14 cellular contexts compared by ENCODE assay signal in genomic region chr1:183449223-183449770, GRCh38. TPM values are rescaled to one million over a fixed set of nuclear protein-coding genes. Genes with fewer than 3 reads are reported as not detected.
DNase-seq lines count a peak whose midpoint lies in the region; ATAC-seq, FAIRE-seq and TF ChIP-seq lines count a peak whose summit lies in the region.
"Had no signal": no experiment of that assay in that cellular context is flagged by ENCODE, and none has a peak within 500 bp of the region (broad histone marks: within the 10 kb centered on the region; RNA-seq: fewer than 3 reads in every experiment).

No MANE protein-coding gene starts in this region.

- H3K9ac ChIP-seq in HepG2 (ENCODE audit: insufficient read depth, low read depth, low read length) (no peak overlapping the region), K562 (ENCODE audit: insufficient read depth in 1 of 2, low read depth in 2 of 2, low read length in 2 of 2) (no peak overlapping the region), neuronal stem cell (ENCODE audit: low read depth, low read length, poor library complexity) (no peak overlapping the region), SK-N-SH (no peak overlapping the region)
- H3K9ac ChIP-seq: BLaER1 had no signal

- DNase-seq in HepG2 (ENCODE audit: low spot score) (no peak), right lobe of liver (no peak), K562 (ENCODE audit: extremely low read depth in 1 of 4, low spot score in 3 of 4) (no peak), neuronal stem cell (ENCODE audit: low spot score) (no peak), SK-N-SH (no peak), caudate nucleus (lab: John Stamatoyannopoulos, UW) (no peak)
- DNase-seq: CD4-positive, alpha-beta memory T cell; DMS79 treated with DMSO at 0.1 percent for 48 hours; GF-D8 had no signal

- POLR2A ChIA-PET in HepG2 (lab: Yijun Ruan, JAX), result no interaction called here
- POLR2A ChIA-PET in K562 (lab: Yijun Ruan, JAX), result interaction anchor here (1.0 kb wide), 1 partner anchor 188 kb away, joined by 4 read pairs; no protein-coding TSS in a partner anchor
- POLR2A ChIA-PET in SK-N-SH (lab: Yijun Ruan, JAX), result no interaction called here

- CTCF ChIA-PET in HepG2 (lab: Yijun Ruan, JAX; ENCODE audit: low intra/inter-chr PET ratio, low total read pairs) (no interaction called here), K562 (lab: Yijun Ruan, JAX; ENCODE audit: low intra/inter-chr PET ratio) (no interaction called here), SK-N-SH (lab: Yijun Ruan, JAX) (no interaction called here)

- H3K14ac ChIP-seq in neuronal stem cell (ENCODE audit: low read length), result no peak overlapping the region

- no peak overlapping the region for H2BK120ac ChIP-seq in neuronal stem cell (ENCODE audit: low read depth, low read length)

- H2AFZ ChIP-seq in HepG2 (ENCODE audit: low read length), result no peak overlapping the region
- H2AFZ ChIP-seq in K562 (ENCODE audit: low read depth, low read length), result peak overlapping the region; percentile 75
- H2AFZ ChIP-seq in neuronal stem cell (ENCODE audit: low read length), result no peak overlapping the region
- H2AFZ ChIP-seq in SK-N-SH (ENCODE audit: low read depth), result no peak overlapping the region

- no peak overlapping the region for H3K18ac ChIP-seq in neuronal stem cell (ENCODE audit: low read length)

- no peak for ATAC-seq in HepG2
- no peak for ATAC-seq in right lobe of liver
- ATAC-seq in K562, result peak; percentile 52
- ATAC-seq in HG03280 (IDR thresholded peaks at IDR 0.05; ENCODE audit: unreplicated experiment), result no peak
- ATAC-seq: A549, GM12878 had no signal

- H3K27me3 ChIP-seq in HepG2 (ENCODE audit: control insufficient read depth in 1 of 2, insufficient read depth in 2 of 2, low read length in 2 of 2) (no peaks in the 10 kb centered on the region), right lobe of liver (no peaks in the 10 kb centered on the region), K562 (ENCODE audit: control insufficient read depth in 2 of 2, insufficient read depth in 2 of 2, low read length in 2 of 2) (peaks cover 0 to under 1% of the 10 kb centered on the region in 2 experiments; a peak in 1 of 5 replicates), neuronal stem cell (ENCODE audit: control insufficient read depth in 3 of 3, insufficient read depth in 3 of 3, low read depth in 1 of 3, low read length in 3 of 3) (no peaks in the 10 kb centered on the region), SK-N-SH (ENCODE audit: insufficient read depth) (no peaks in the 10 kb centered on the region)
- H3K27me3 ChIP-seq: BLaER1 had no signal

- H3K27ac ChIP-seq in HepG2 (ENCODE audit: extremely low read length, insufficient read depth, low read length) (no peak overlapping the region), right lobe of liver (no peak overlapping the region), K562 (ENCODE audit: extremely low read depth, low read depth, low read length) (no peak overlapping the region), neuronal stem cell (replicated peaks; ENCODE audit: low read length) (no peak overlapping the region), SK-N-SH (ENCODE audit: low read depth in 2 of 2, low read length in 1 of 2) (no peak overlapping the region), caudate nucleus (ENCODE audit: low read depth, low read length) (no peak overlapping the region)
- H3K27ac ChIP-seq: 22Rv1, A549, BLaER1 had no signal

- no peaks in the 10 kb centered on the region for H3K9me1 ChIP-seq in K562 (ENCODE audit: control insufficient read depth, insufficient read depth, low read length)

- 52% methylated on average over 13 of the region's 13 CpGs for WGBS in HepG2 (ENCODE audit: low lambda C conversion rate)
- WGBS in right lobe of liver (ENCODE audit: insufficient coverage, low coverage, low lambda C conversion rate, missing lambda C conversion rate), result 73% methylated on average over 7 of the region's 13 CpGs
- WGBS in K562 (ENCODE audit: insufficient coverage, low coverage, missing lambda C conversion rate), result 31% methylated on average over 13 of the region's 13 CpGs
- WGBS in neuronal stem cell (ENCODE audit: extremely low coverage in 2 of 2, insufficient read length in 2 of 2, insufficient replicate concordance in 1 of 2), 2 donors, result no CpG with 5 or more reads among the region's 13 CpGs
- 79% methylated on average over 13 of the region's 13 CpGs for WGBS in SK-N-SH (ENCODE audit: low lambda C conversion rate)

- H4K20me1 ChIP-seq in HepG2 (ENCODE audit: insufficient read depth, low read length) (no peaks in the 10 kb centered on the region), K562 (replicated peaks; ENCODE audit: control insufficient read depth, insufficient read depth, low read length) (no peaks in the 10 kb centered on the region), SK-N-SH (ENCODE audit: insufficient read depth) (no peaks in the 10 kb centered on the region)
- H4K20me1 ChIP-seq: BLaER1 had no signal

- peak overlapping the region; percentile 20; the same call in 1 of the 2 replicates for H3K4me2 ChIP-seq in HepG2 (ENCODE audit: low read depth, low read length)
- peak overlapping the region; percentile 36 for H3K4me2 ChIP-seq in K562 (ENCODE audit: insufficient read depth, low read length)
- no peak overlapping the region for H3K4me2 ChIP-seq in neuronal stem cell (ENCODE audit: insufficient read depth, low read length, poor library complexity, severe bottlenecking)
- no peak overlapping the region for H3K4me2 ChIP-seq in SK-N-SH
- H3K4me2 ChIP-seq: A549, BLaER1 had no signal

- H3F3A ChIP-seq in SK-N-SH (replicated peaks; ENCODE audit: insufficient read depth), result peaks cover 3% of the 10 kb centered on the region

- no peak overlapping the region for H3K23ac ChIP-seq in neuronal stem cell (ENCODE audit: low read depth, low read length, poor library complexity)

- no peak overlapping the region for H2BK12ac ChIP-seq in neuronal stem cell (ENCODE audit: low read length)

- H3K9me2 ChIP-seq in SK-N-SH, result no peaks in the 10 kb centered on the region

- BruUV-seq in HepG2 (replicated peaks; lab: Mats Ljungman, UMichigan), result no TSS peak
- BruUV-seq in K562 (replicated peaks; lab: Mats Ljungman, UMichigan), result no TSS peak

- TF ChIP-seq CTCF in HepG2 (CRISPR knock-in tag; IDR thresholded peaks at IDR 0.05), result no peak
- no peak for TF ChIP-seq CTCF in right lobe of liver (IDR thresholded peaks at IDR 0.05)
- no peak for TF ChIP-seq CTCF in K562 (IDR thresholded peaks at IDR 0.05 in 2 of 3, conservative IDR thresholded peaks at IDR 0.05 in 1 of 3; ENCODE audit: insufficient read depth in 2 of 3, low read depth in 1 of 3, low read length in 3 of 3)
- TF ChIP-seq CTCF in SK-N-SH (IDR thresholded peaks at IDR 0.05), result no peak

- H3K4me3 ChIP-seq in HepG2 (replicated peaks in 1 of 3; ENCODE audit: insufficient read depth in 1 of 3, low read depth in 2 of 3, low read length in 3 of 3) (no peak overlapping the region), right lobe of liver (no peak overlapping the region), K562 (no peak overlapping the region), neuronal stem cell (ENCODE audit: low read length in 2 of 2) (no peak overlapping the region), SK-N-SH (ENCODE audit: low read depth in 2 of 2, low read length in 1 of 2) (no peak overlapping the region)
- H3K4me3 ChIP-seq: A549, BLaER1, GM12878 had no signal

- H4K91ac ChIP-seq in neuronal stem cell (ENCODE audit: low read depth, low read length, poor library complexity), result no peak overlapping the region

- no peak overlapping the region for H2BK15ac ChIP-seq in neuronal stem cell (ENCODE audit: low read length)

- H3K4ac ChIP-seq in neuronal stem cell (ENCODE audit: low read length), result no peak overlapping the region

- FAIRE-seq in HepG2 (lab: Jason Lieb, UNC) (no peak), K562 (lab: Jason Lieb, UNC) (no peak)
- FAIRE-seq: A549 had no signal

- TF ChIP-seq RAD21 in HepG2 (CRISPR knock-in tag; IDR thresholded peaks at IDR 0.05) (no peak), K562 (CRISPR knock-in tag; conservative IDR thresholded peaks at IDR 0.05 in 1 of 2, IDR thresholded peaks at IDR 0.05 in 1 of 2) (no peak), SK-N-SH (IDR thresholded peaks at IDR 0.05; ENCODE audit: low read length) (no peak)

- H3K79me2 ChIP-seq in HepG2 (ENCODE audit: insufficient read depth, low read length) (no peaks in the 10 kb centered on the region), K562 (ENCODE audit: control insufficient read depth, insufficient read depth, low read length) (no peaks in the 10 kb centered on the region), SK-N-SH (ENCODE audit: insufficient read depth) (no peaks in the 10 kb centered on the region)

- H3K9me3 ChIP-seq in HepG2 (ENCODE audit: low read length), result no peaks in the 10 kb centered on the region
- H3K9me3 ChIP-seq in right lobe of liver, result no peaks in the 10 kb centered on the region
- no peaks in the 10 kb centered on the region for H3K9me3 ChIP-seq in K562 (replicated peaks; ENCODE audit: control insufficient read depth, insufficient read depth, low read depth, low read length)
- no peaks in the 10 kb centered on the region for H3K9me3 ChIP-seq in neuronal stem cell (replicated peaks in 1 of 2; ENCODE audit: control insufficient read depth in 2 of 2, insufficient read depth in 1 of 2, low read depth in 1 of 2, low read length in 2 of 2)
- H3K9me3 ChIP-seq in SK-N-SH, result no peaks in the 10 kb centered on the region
- H3K9me3 ChIP-seq: A549, BLaER1 had no signal

- intact Hi-C loops in HepG2 (cut with micrococcal nuclease; ENCODE audit: unreplicated experiment), result no loop called here
- intact Hi-C loops in right lobe of liver (cut with DNase I), result no loop called here
- intact Hi-C loops in K562 (cut with micrococcal nuclease), result no loop called here

- TF ChIP-seq EP300 in HepG2 (IDR thresholded peaks at IDR 0.05; ENCODE audit: low read depth in 2 of 2, low read length in 2 of 2) (no peak), HepG2 (CRISPR knock-in tag; IDR thresholded peaks at IDR 0.05; ENCODE audit: borderline replicate concordance) (no peak), K562 (IDR thresholded peaks at IDR 0.05; ENCODE audit: low read length) (no peak), SK-N-SH (IDR thresholded peaks at IDR 0.05; ENCODE audit: borderline replicate concordance in 1 of 2, low read depth in 1 of 2, low read length in 1 of 2) (no peak)

- H3K79me1 ChIP-seq in neuronal stem cell (ENCODE audit: low read depth, low read length), result peaks cover 2% of the 10 kb centered on the region

- TF ChIP-seq POLR2A in HepG2 (IDR thresholded peaks at IDR 0.05; ENCODE audit: insufficient read depth in 1 of 2, low read depth in 2 of 2, low read length in 2 of 2) (peak in 1 of 2 experiments; percentile 48; a peak in 1 of 4 replicates), right lobe of liver (IDR thresholded peaks at IDR 0.05) (no peak), K562 (conservative IDR thresholded peaks at IDR 0.05) (no peak)

- H3K36me3 ChIP-seq in HepG2 (replicated peaks in 1 of 2; ENCODE audit: control insufficient read depth in 1 of 2, insufficient read depth in 2 of 2, low read length in 2 of 2), result no peaks in the 10 kb centered on the region
- no peaks in the 10 kb centered on the region for H3K36me3 ChIP-seq in right lobe of liver
- H3K36me3 ChIP-seq in K562 (ENCODE audit: control insufficient read depth, insufficient read depth, low read length), result no peaks in the 10 kb centered on the region
- no peaks in the 10 kb centered on the region for H3K36me3 ChIP-seq in neuronal stem cell (replicated peaks in 1 of 2; ENCODE audit: control insufficient read depth in 2 of 2, insufficient read depth in 2 of 2, low read length in 2 of 2)
- no peaks in the 10 kb centered on the region for H3K36me3 ChIP-seq in SK-N-SH (replicated peaks in 1 of 2; ENCODE audit: control insufficient read depth in 1 of 2, insufficient read depth in 2 of 2, low read length in 1 of 2)
- H3K36me3 ChIP-seq: BLaER1 had no signal

- H3K4me1 ChIP-seq in HepG2 (ENCODE audit: insufficient read depth, low read length), result no peaks in the 10 kb centered on the region
- H3K4me1 ChIP-seq in right lobe of liver, result no peaks in the 10 kb centered on the region
- H3K4me1 ChIP-seq in K562 (replicated peaks in 1 of 2; ENCODE audit: control insufficient read depth in 2 of 2, insufficient read depth in 2 of 2, low read length in 2 of 2), result no peaks in the 10 kb centered on the region
- no peaks in the 10 kb centered on the region for H3K4me1 ChIP-seq in neuronal stem cell (ENCODE audit: control insufficient read depth in 2 of 2, insufficient read depth in 1 of 2, low read depth in 1 of 2, low read length in 2 of 2)
- no peaks in the 10 kb centered on the region; a peak in 1 of 4 replicates for H3K4me1 ChIP-seq in SK-N-SH (ENCODE audit: control insufficient read depth in 1 of 2, insufficient read depth in 2 of 2, low read depth in 1 of 2, low read length in 1 of 2)
- H3K4me1 ChIP-seq: BLaER1 had no signal

- in situ Hi-C loops in HepG2 (cut with HindIII; ENCODE audit: extremely low pct_ligation_motif_present, low pct_unique_long_range_greater_than_20kb) (no loop called here), K562 (cut with MboI) (no loop called here)

- H4K8ac ChIP-seq in neuronal stem cell (ENCODE audit: low read depth, low read length), result peak overlapping the region; percentile 6

- H2AK5ac ChIP-seq in neuronal stem cell (ENCODE audit: low read depth, low read length), result no peak overlapping the region

- H2BK5ac ChIP-seq in neuronal stem cell (ENCODE audit: low read length), result no peak overlapping the region

RNA-seq across cellular contexts. Expression of gene SMG7, which starts 23.0 kb away (rescaled TPM):
- total RNA-seq in HepG2 (2016; rRNA removed; fragmentation: Illumina TruSeq; extraction: Trizol) (14.9 and 40.3 TPM in 2 replicates), right lobe of liver (10 to 100 TPM; 23.5 to 35.3 (median 25.2) TPM), K562 (2014; rRNA removed) (23.4 and 28.1 TPM in 2 replicates), K562 (2014; rRNA removed; fragmentation: Illumina TruSeq; extraction: Trizol) (28.1 and 30.9 TPM in 2 replicates), K562 (2015; rRNA removed; fragmentation: Illumina TruSeq; extraction: Trizol) (29.0 and 30.4 TPM in 2 replicates), K562 (2021) (62.1 and 69.7 TPM in 2 replicates)
- total RNA-seq in HepG2 (2016; cell fraction: cytosol; rRNA removed; fragmentation: Illumina TruSeq; extraction: Trizol; ENCODE audit: low read depth), result 6.7 and 8.4 TPM in 2 replicates
- total RNA-seq in HepG2 (2016; cell fraction: insoluble cytoplasmic fraction; rRNA removed; fragmentation: Illumina TruSeq; extraction: Trizol), result 11.5 and 40.7 TPM in 2 replicates
- 27.0 and 30.3 TPM in 2 replicates for total RNA-seq in HepG2 (2016; cell fraction: membrane; rRNA removed; fragmentation: Illumina TruSeq; extraction: Trizol)
- total RNA-seq in HepG2 (2016; cell fraction: nucleus; rRNA removed; fragmentation: Illumina TruSeq; extraction: Trizol), result 30.8 and 47.3 TPM in 2 replicates
- polyA plus RNA-seq in HepG2 (2011; rRNA removed) (26.7 and 27.9 TPM in 2 replicates), K562 (2011; rRNA removed) (59.0 and 64.8 TPM in 2 replicates), K562 (2014; fragmentation: Illumina TruSeq; extraction: Trizol) (59.9 and 74.6 TPM in 2 replicates), K562 (2014; fragmentation: Nextera tagmentation; extraction: Ambion mirVana) (10 to 100 TPM; 12.4 to 12.5 TPM), K562 (2014; rRNA removed) (34.6 and 38.7 TPM in 2 replicates), SK-N-SH (2012; rRNA removed) (19.8 and 26.0 TPM in 2 replicates)
- 18.9 and 24.6 TPM in 2 replicates for polyA plus RNA-seq in HepG2 (2011; cell fraction: cytosol; rRNA removed)
- 23.4 and 23.5 TPM in 2 replicates for polyA plus RNA-seq in HepG2 (2011; cell fraction: nucleus; rRNA removed)
- polyA plus RNA-seq in HepG2 (2012), result 21.7 and 23.7 TPM in 2 replicates
- 3.2 and 3.5 TPM in 2 replicates for polyA plus RNA-seq in HepG2 (2016; cell fraction: cytosol; fragmentation: Illumina TruSeq; extraction: Trizol; ENCODE audit: low read depth)
- polyA plus RNA-seq in HepG2 (2016; cell fraction: insoluble cytoplasmic fraction; fragmentation: Illumina TruSeq; extraction: Trizol; ENCODE audit: low read depth), result 37.8 and 45.7 TPM in 2 replicates
- polyA plus RNA-seq in HepG2 (2016; cell fraction: membrane; fragmentation: Illumina TruSeq; extraction: Trizol; ENCODE audit: low read depth), result 18.6 and 19.6 TPM in 2 replicates
- polyA plus RNA-seq in HepG2 (2016; cell fraction: nucleus; fragmentation: Illumina TruSeq; extraction: Trizol; ENCODE audit: insufficient read depth, low read depth), result 37.2 and 38.7 TPM in 2 replicates
- polyA minus RNA-seq in HepG2 (2011; rRNA and poly(A)+ RNA removed; ENCODE audit: low replicate concordance), result 54.5 and 105 TPM in 2 replicates
- 27.0 and 29.1 TPM in 2 replicates for polyA minus RNA-seq in HepG2 (2011; cell fraction: cytosol; rRNA and poly(A)+ RNA removed)
- polyA minus RNA-seq in HepG2 (2011; cell fraction: nucleus; rRNA and poly(A)+ RNA removed), result 59.1 and 76.2 TPM in 2 replicates
- 62.4 and 123 TPM in 2 replicates for total RNA-seq in K562 (2011; cell fraction: chromatin; rRNA removed; ENCODE audit: low replicate concordance)
- total RNA-seq in K562 (2011; cell fraction: nucleolus; rRNA removed), result 36.4 and 37.6 TPM in 2 replicates
- 49.6 and 67.6 TPM in 2 replicates for total RNA-seq in K562 (2011; cell fraction: nucleoplasm; rRNA removed)
- 41.6 and 49.6 TPM in 2 replicates for polyA plus RNA-seq in K562 (2011; cell fraction: cytosol; rRNA removed)
- polyA plus RNA-seq in K562 (2011; cell fraction: nucleus; rRNA removed), result 69.9 and 76.0 TPM in 2 replicates
- 28.7 and 36.9 TPM in 2 replicates for polyA plus RNA-seq in K562 (2012)
- 89.9 and 91.6 TPM in 2 replicates for polyA minus RNA-seq in K562 (2011; rRNA and poly(A)+ RNA removed)
- polyA minus RNA-seq in K562 (2011; cell fraction: cytosol; rRNA and poly(A)+ RNA removed), result 38.0 and 42.5 TPM in 2 replicates
- 55.1 and 87.4 TPM in 2 replicates for polyA minus RNA-seq in K562 (2011; cell fraction: nucleus; rRNA and poly(A)+ RNA removed)
- 42.8 TPM for polyA plus RNA-seq in neuronal stem cell (2013, experiment 1 of 2)
- polyA plus RNA-seq in neuronal stem cell (2013, experiment 2 of 2), result 44.2 TPM
- 18.2 and 21.8 TPM in 2 replicates for polyA plus RNA-seq in SK-N-SH (2012; cell fraction: cytosol; rRNA removed)
- polyA plus RNA-seq in SK-N-SH (2012; cell fraction: nucleus; rRNA removed), result 18.5 and 30.6 TPM in 2 replicates

RNA-seq across cellular contexts. Expression of gene NMNAT2, which starts 31.1 kb away (rescaled TPM):
- total RNA-seq in HepG2 (2016; rRNA removed; fragmentation: Illumina TruSeq; extraction: Trizol), result not detected in 2 replicates
- not detected in 2 replicates for total RNA-seq in HepG2 (2016; cell fraction: cytosol; rRNA removed; fragmentation: Illumina TruSeq; extraction: Trizol; ENCODE audit: low read depth)
- not detected in 2 replicates for total RNA-seq in HepG2 (2016; cell fraction: insoluble cytoplasmic fraction; rRNA removed; fragmentation: Illumina TruSeq; extraction: Trizol)
- not detected in 2 replicates for total RNA-seq in HepG2 (2016; cell fraction: membrane; rRNA removed; fragmentation: Illumina TruSeq; extraction: Trizol)
- total RNA-seq in HepG2 (2016; cell fraction: nucleus; rRNA removed; fragmentation: Illumina TruSeq; extraction: Trizol), result not detected in 2 replicates
- polyA plus RNA-seq in HepG2 (2011; rRNA removed), result not detected in 2 replicates
- not detected in 2 replicates for polyA plus RNA-seq in HepG2 (2011; cell fraction: cytosol; rRNA removed)
- polyA plus RNA-seq in HepG2 (2011; cell fraction: nucleus; rRNA removed), result not detected in 2 replicates
- polyA plus RNA-seq in HepG2 (2012), result not detected in 2 replicates
- not detected in 2 replicates for polyA plus RNA-seq in HepG2 (2016; cell fraction: cytosol; fragmentation: Illumina TruSeq; extraction: Trizol; ENCODE audit: low read depth)
- not detected in 2 replicates for polyA plus RNA-seq in HepG2 (2016; cell fraction: insoluble cytoplasmic fraction; fragmentation: Illumina TruSeq; extraction: Trizol; ENCODE audit: low read depth)
- not detected in 2 replicates for polyA plus RNA-seq in HepG2 (2016; cell fraction: membrane; fragmentation: Illumina TruSeq; extraction: Trizol; ENCODE audit: low read depth)
- polyA plus RNA-seq in HepG2 (2016; cell fraction: nucleus; fragmentation: Illumina TruSeq; extraction: Trizol; ENCODE audit: insufficient read depth, low read depth), result not detected in 2 replicates
- polyA minus RNA-seq in HepG2 (2011; rRNA and poly(A)+ RNA removed; ENCODE audit: low replicate concordance), result 0.12 TPM in 1 of 2 replicates, not detected in the other
- not detected in 2 replicates for polyA minus RNA-seq in HepG2 (2011; cell fraction: cytosol; rRNA and poly(A)+ RNA removed)
- not detected in 2 replicates for polyA minus RNA-seq in HepG2 (2011; cell fraction: nucleus; rRNA and poly(A)+ RNA removed)
- total RNA-seq in right lobe of liver, result under 1 TPM in 3 of 6 experiments, not detected in 3; 0.06 to 0.07 (median 0.06) TPM
- total RNA-seq in K562 (2011; cell fraction: chromatin; rRNA removed; ENCODE audit: low replicate concordance), result not detected in 2 replicates
- not detected in 2 replicates for total RNA-seq in K562 (2011; cell fraction: nucleolus; rRNA removed)
- total RNA-seq in K562 (2011; cell fraction: nucleoplasm; rRNA removed), result not detected in 2 replicates
- not detected in 2 replicates for total RNA-seq in K562 (2014; rRNA removed)
- not detected in 2 replicates for total RNA-seq in K562 (2014; rRNA removed; fragmentation: Illumina TruSeq; extraction: Trizol)
- total RNA-seq in K562 (2015; rRNA removed; fragmentation: Illumina TruSeq; extraction: Trizol), result not detected in 2 replicates
- total RNA-seq in K562 (2021), result not detected in 2 replicates
- polyA plus RNA-seq in K562 (2011; rRNA removed), result not detected in 2 replicates
- polyA plus RNA-seq in K562 (2011; cell fraction: cytosol; rRNA removed), result not detected in 2 replicates
- not detected in 2 replicates for polyA plus RNA-seq in K562 (2011; cell fraction: nucleus; rRNA removed)
- not detected in 2 replicates for polyA plus RNA-seq in K562 (2012)
- not detected in 2 replicates for polyA plus RNA-seq in K562 (2014; fragmentation: Illumina TruSeq; extraction: Trizol)
- polyA plus RNA-seq in K562 (2014; fragmentation: Nextera tagmentation; extraction: Ambion mirVana), result not detected
- polyA plus RNA-seq in K562 (2014; rRNA removed), result not detected in 2 replicates
- not detected in 2 replicates for polyA minus RNA-seq in K562 (2011; rRNA and poly(A)+ RNA removed)
- polyA minus RNA-seq in K562 (2011; cell fraction: cytosol; rRNA and poly(A)+ RNA removed), result not detected in 2 replicates
- polyA minus RNA-seq in K562 (2011; cell fraction: nucleus; rRNA and poly(A)+ RNA removed), result not detected in 2 replicates
- 0.45 TPM for polyA plus RNA-seq in neuronal stem cell (2013, experiment 1 of 2)
- 0.89 TPM for polyA plus RNA-seq in neuronal stem cell (2013, experiment 2 of 2)
- 0.06 and 0.07 TPM in 2 replicates for polyA plus RNA-seq in SK-N-SH (2012; rRNA removed)
- polyA plus RNA-seq in SK-N-SH (2012; cell fraction: cytosol; rRNA removed), result 0.19 and 0.73 TPM in 2 replicates
- 0.13 and 0.29 TPM in 2 replicates for polyA plus RNA-seq in SK-N-SH (2012; cell fraction: nucleus; rRNA removed)
- total RNA-seq: CD4-positive, alpha-beta memory T cell had no signal
- polyA plus RNA-seq: CD4-positive, alpha-beta memory T cell had no signal

Comparison
In these comparisons a context has a peak if more than half of its experiments do, and no peak if none do; other contexts are left out.
1. H3K4me2 ChIP-seq: peak in HepG2 (single experiment) and K562 (single experiment); none in neuronal stem cell (single experiment) and SK-N-SH (single experiment).
2. Of the 241 proteins assayed by ChIP-seq in both HepG2 and K562: peak only in HepG2: none; only in K562: none; in both: CHD2; in neither: 239; mixed calls (peak in some experiments, not most) for 1.